In the genomic region with DNA sequence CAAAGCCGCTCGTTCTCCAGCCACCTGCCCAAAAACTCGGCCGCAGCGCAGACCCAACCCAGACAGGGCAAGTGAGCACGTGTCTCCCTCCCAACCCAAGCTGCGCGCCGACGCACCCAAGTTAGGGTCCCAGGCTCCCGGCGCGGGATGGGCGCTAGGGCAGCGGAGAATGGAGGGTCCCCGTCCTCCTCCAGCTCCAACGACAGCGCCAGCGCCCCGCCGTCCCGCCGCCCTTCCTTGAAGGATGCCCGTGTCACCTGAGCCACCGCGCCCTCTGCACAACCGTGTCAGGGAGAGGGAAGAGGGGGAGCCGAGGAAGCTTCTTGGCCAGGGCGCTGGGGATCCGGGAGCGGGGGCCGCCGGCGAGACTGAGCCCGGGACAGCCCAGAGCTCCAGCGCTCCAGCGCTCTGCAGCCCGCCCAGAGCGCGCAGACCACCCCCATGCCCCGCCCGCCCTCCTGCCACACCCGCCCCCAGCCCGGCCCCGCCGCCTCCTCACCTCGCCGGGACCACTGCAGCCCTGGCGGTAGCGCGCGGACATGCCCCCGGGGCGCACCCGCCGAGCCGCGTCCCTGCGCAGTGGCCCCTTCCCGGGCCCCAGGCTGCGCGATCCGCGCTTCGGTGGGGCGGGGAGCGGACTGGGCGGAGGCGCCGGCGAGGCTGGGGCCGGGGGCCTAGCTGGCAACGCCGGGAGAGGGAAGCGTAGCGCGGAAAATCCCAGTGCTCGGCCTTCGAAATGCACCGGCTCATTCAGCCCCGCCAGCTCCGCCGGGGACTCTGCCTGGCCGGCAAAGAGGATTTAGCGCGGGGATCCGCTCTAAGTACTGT, we compare ENCODE assay signal across 8 cellular contexts. TPM values are rescaled to one million over a fixed set of nuclear protein-coding genes. Genes with fewer than 3 reads are reported as not detected.
DNase-seq lines count a peak whose midpoint lies in the region; ATAC-seq and TF ChIP-seq lines count a peak whose summit lies in the region.

A gene with protein sequence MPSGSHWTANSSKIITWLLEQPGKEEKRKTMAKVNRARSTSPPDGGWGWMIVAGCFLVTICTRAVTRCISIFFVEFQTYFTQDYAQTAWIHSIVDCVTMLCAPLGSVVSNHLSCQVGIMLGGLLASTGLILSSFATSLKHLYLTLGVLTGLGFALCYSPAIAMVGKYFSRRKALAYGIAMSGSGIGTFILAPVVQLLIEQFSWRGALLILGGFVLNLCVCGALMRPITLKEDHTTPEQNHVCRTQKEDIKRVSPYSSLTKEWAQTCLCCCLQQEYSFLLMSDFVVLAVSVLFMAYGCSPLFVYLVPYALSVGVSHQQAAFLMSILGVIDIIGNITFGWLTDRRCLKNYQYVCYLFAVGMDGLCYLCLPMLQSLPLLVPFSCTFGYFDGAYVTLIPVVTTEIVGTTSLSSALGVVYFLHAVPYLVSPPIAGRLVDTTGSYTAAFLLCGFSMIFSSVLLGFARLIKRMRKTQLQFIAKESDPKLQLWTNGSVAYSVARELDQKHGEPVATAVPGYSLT (minus strand): TSS at position 410 of the 828 bp plus-strand sequence. CDS start 73,016 bp downstream, outside the sequence.

- peaks cover 21% of the 10 kb centered on the region for H3K27me3 Mint-ChIP-seq in WTC11 (ENCODE audit: low read depth)
- H3K27me3 Mint-ChIP-seq in T-helper 2 cell treated with Interferon-gamma antibody and Interleukin-4, amounts not matched to agents 5 μg/mL and 100 μg/mL, for 36 hours (ENCODE audit: low read depth): peaks cover 76% of the 10 kb centered on the region
- H3K27me3 Mint-ChIP-seq in activated CD8-positive, alpha-beta memory T cell treated with anti-CD3 and anti-CD28 coated beads, Interleukin-2, amount 10 ng/mL, durations not matched to agents 7 days and 5 days: peaks cover 76% of the 10 kb centered on the region

- H3K27ac ChIP-seq in right atrium auricular region (peak within 1 kb of the TSS; percentile 70 to 80), sigmoid colon (peak within 1 kb of the TSS in 1 of 4 donors; percentile 44)

- H3K4me1 ChIP-seq in right atrium auricular region (peaks cover 0 to 4% of the 10 kb centered on the region in 2 donors), sigmoid colon (peaks cover 0 to 15% (median 12%) of the 10 kb centered on the region in 4 donors)

- DNase-seq in GM10248 (ENCODE audit: extremely low spot score) (peak; percentile 24), WTC11 (ENCODE audit: low spot score) (peak; percentile 78), right atrium auricular region (ENCODE audit: low spot score) (no peak), sigmoid colon (no peak), cerebellum (ENCODE audit: low spot score) (no peak)
- DNase-seq in T-helper 2 cell treated with Interferon-gamma antibody and Interleukin-4, amounts not matched to agents 5 μg/mL and 100 μg/mL, for 36 hours (ENCODE audit: low spot score): no peak
- DNase-seq in activated CD8-positive, alpha-beta memory T cell treated with anti-CD3 and anti-CD28 coated beads, Interleukin-2, amount 10 ng/mL, durations not matched to agents 7 days and 5 days: no peak

- intact Hi-C loops in sigmoid colon (cut with DNase I): no loop called here

- H3K9me3 Mint-ChIP-seq in WTC11: no peaks in the 10 kb centered on the region
- H3K9me3 Mint-ChIP-seq in T-helper 2 cell treated with Interferon-gamma antibody and Interleukin-4, amounts not matched to agents 5 μg/mL and 100 μg/mL, for 36 hours: no peaks in the 10 kb centered on the region
- no peaks in the 10 kb centered on the region for H3K9me3 Mint-ChIP-seq in activated CD8-positive, alpha-beta memory T cell treated with anti-CD3 and anti-CD28 coated beads, Interleukin-2, amount 10 ng/mL, durations not matched to agents 7 days and 5 days (ENCODE audit: low read depth)

- peaks cover 4% of the 10 kb centered on the region; the same call in 1 of the 2 replicates for H3K36me3 Mint-ChIP-seq in WTC11
- H3K36me3 Mint-ChIP-seq in T-helper 2 cell treated with Interferon-gamma antibody and Interleukin-4, amounts not matched to agents 5 μg/mL and 100 μg/mL, for 36 hours (ENCODE audit: low read depth): no peaks in the 10 kb centered on the region
- peaks cover 1% of the 10 kb centered on the region for H3K36me3 Mint-ChIP-seq in activated CD8-positive, alpha-beta memory T cell treated with anti-CD3 and anti-CD28 coated beads, Interleukin-2, amount 10 ng/mL, durations not matched to agents 7 days and 5 days

- H3K27ac Mint-ChIP-seq in WTC11: peak within 1 kb of the TSS; percentile 99
- no peak within 1 kb of the TSS for H3K27ac Mint-ChIP-seq in T-helper 2 cell treated with Interferon-gamma antibody and Interleukin-4, amounts not matched to agents 5 μg/mL and 100 μg/mL, for 36 hours
- H3K27ac Mint-ChIP-seq in activated CD8-positive, alpha-beta memory T cell treated with anti-CD3 and anti-CD28 coated beads, Interleukin-2, amount 10 ng/mL, durations not matched to agents 7 days and 5 days: no peak within 1 kb of the TSS

- WGBS in sigmoid colon, 2 donors: 2 to 3% methylated on average over 87 of the region's 87 CpGs

- peaks cover 52% of the 10 kb centered on the region for H3K4me1 Mint-ChIP-seq in WTC11
- peaks cover 2% of the 10 kb centered on the region for H3K4me1 Mint-ChIP-seq in T-helper 2 cell treated with Interferon-gamma antibody and Interleukin-4, amounts not matched to agents 5 μg/mL and 100 μg/mL, for 36 hours (ENCODE audit: low read depth)
- peaks cover 11% of the 10 kb centered on the region for H3K4me1 Mint-ChIP-seq in activated CD8-positive, alpha-beta memory T cell treated with anti-CD3 and anti-CD28 coated beads, Interleukin-2, amount 10 ng/mL, durations not matched to agents 7 days and 5 days

- no peak for TF ChIP-seq EP300 in sigmoid colon (IDR thresholded peaks at IDR 0.05)

- H3K36me3 ChIP-seq in right atrium auricular region (no peaks in the 10 kb centered on the region), sigmoid colon (no peaks in the 10 kb centered on the region)

- H3K4me3 ChIP-seq in right atrium auricular region: peak within 1 kb of the TSS; percentile 53 to 68
- peak within 1 kb of the TSS in 3 of 4 donors; percentile 42 to 50 (median 48) for H3K4me3 ChIP-seq in sigmoid colon

- H3K4me3 Mint-ChIP-seq in WTC11: peak within 1 kb of the TSS; percentile 71
- H3K4me3 Mint-ChIP-seq in T-helper 2 cell treated with Interferon-gamma antibody and Interleukin-4, amounts not matched to agents 5 μg/mL and 100 μg/mL, for 36 hours: no peak within 1 kb of the TSS
- no peak within 1 kb of the TSS for H3K4me3 Mint-ChIP-seq in activated CD8-positive, alpha-beta memory T cell treated with anti-CD3 and anti-CD28 coated beads, Interleukin-2, amount 10 ng/mL, durations not matched to agents 7 days and 5 days

- ATAC-seq in WTC11: peak; percentile 75
- ATAC-seq in GM21619 (IDR thresholded peaks at IDR 0.05; ENCODE audit: unreplicated experiment): no peak
- ATAC-seq in activated CD8-positive, alpha-beta memory T cell treated with anti-CD3 and anti-CD28 coated beads, Interleukin-2, amount 10 ng/mL, durations not matched to agents 7 days and 5 days: no peak

- H3K27me3 ChIP-seq in right atrium auricular region: no peaks in the 10 kb centered on the region
- H3K27me3 ChIP-seq in sigmoid colon: peaks cover 15 to 57% (median 36%) of the 10 kb centered on the region in 3 donors

- CTCF ChIA-PET in GM10248 (lab: Yijun Ruan, JAX) (interaction anchor here (1.2 to 1.4 kb wide), 4 partner anchors 12 to 78 kb away, joined by 3 read pairs; no protein-coding TSS in a partner anchor), WTC11 (lab: Charles Lee) (interaction anchor here (0.6 to 3.6 kb wide), 18 partner anchors 10 to 807 kb away, joined by 3 to 16 read pairs (median 4); a partner anchor contains a TSS)
- CTCF ChIA-PET in activated CD8-positive, alpha-beta memory T cell treated with anti-CD3 and anti-CD28 coated beads, Interleukin-2, amount 10 ng/mL, durations not matched to agents 7 days and 5 days (lab: Charles Lee): no interaction called here

- POLR2A ChIA-PET in GM10248 (lab: Yijun Ruan, JAX) (interaction anchor here (0.7 kb wide), 1 partner anchor 10 kb away, joined by 7 read pairs; no protein-coding TSS in a partner anchor), WTC11 (lab: Charles Lee) (interaction anchor here (0.6 to 2.1 kb wide), 5 partner anchors 23 to 1405 kb away, joined by 3 to 10 read pairs (median 3); no protein-coding TSS in a partner anchor)

- TF ChIP-seq POLR2A in sigmoid colon (IDR thresholded peaks at IDR 0.05): no peak

- no peaks in the 10 kb centered on the region for H3K9me3 ChIP-seq in right atrium auricular region
- H3K9me3 ChIP-seq in sigmoid colon: no peaks in the 10 kb centered on the region

- TF ChIP-seq CTCF in GM10248 (IDR thresholded peaks at IDR 0.05; ENCODE audit: control extremely low read depth, extremely low read depth, low read depth, missing control alignments): no peak
- TF ChIP-seq CTCF in WTC11 (IDR thresholded peaks at IDR 0.05): no peak
- peak in 1 of 2 donors; percentile 33 for TF ChIP-seq CTCF in right atrium auricular region (IDR thresholded peaks at IDR 0.05)
- no peak for TF ChIP-seq CTCF in sigmoid colon (IDR thresholded peaks at IDR 0.05)

TF ChIP-seq in WTC11, 78 proteins besides CTCF, POLR2A, EP300 and RAD21 (continues in another document):
- TF ChIP-seq, protein P1, sequence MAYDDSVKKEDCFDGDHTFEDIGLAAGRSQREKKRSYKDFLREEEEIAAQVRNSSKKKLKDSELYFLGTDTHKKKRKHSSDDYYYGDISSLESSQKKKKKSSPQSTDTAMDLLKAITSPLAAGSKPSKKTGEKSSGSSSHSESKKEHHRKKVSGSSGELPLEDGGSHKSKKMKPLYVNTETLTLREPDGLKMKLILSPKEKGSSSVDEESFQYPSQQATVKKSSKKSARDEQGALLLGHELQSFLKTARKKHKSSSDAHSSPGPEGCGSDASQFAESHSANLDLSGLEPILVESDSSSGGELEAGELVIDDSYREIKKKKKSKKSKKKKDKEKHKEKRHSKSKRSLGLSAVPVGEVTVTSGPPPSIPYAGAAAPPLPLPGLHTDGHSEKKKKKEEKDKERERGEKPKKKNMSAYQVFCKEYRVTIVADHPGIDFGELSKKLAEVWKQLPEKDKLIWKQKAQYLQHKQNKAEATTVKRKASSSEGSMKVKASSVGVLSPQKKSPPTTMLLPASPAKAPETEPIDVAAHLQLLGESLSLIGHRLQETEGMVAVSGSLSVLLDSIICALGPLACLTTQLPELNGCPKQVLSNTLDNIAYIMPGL (CRISPR knock-in tag; IDR thresholded peaks at IDR 0.05): peak; percentile 82

RNA-seq across cellular contexts. Expression of the gene that starts here (rescaled TPM):
- total RNA-seq in WTC11 (2021) (8.0 to 10.9 TPM (median 8.3 TPM) in 3 replicates), right atrium auricular region (10 to 100 TPM in 1 of 2 donors, 1 to 10 TPM in 1; 6.0 to 10.0 TPM), sigmoid colon (1 to 10 TPM; 1.1 to 3.9 (median 2.2) TPM), cerebellum (2.4 TPM)
- under 1 TPM in 2 of 3 donors, not detected in 1; 0.13 to 0.23 TPM for polyA plus RNA-seq in sigmoid colon
- not detected for total RNA-seq in activated CD8-positive, alpha-beta memory T cell treated with anti-CD3 and anti-CD28 coated beads, Interleukin-2, amount 10 ng/mL, durations not matched to agents 7 days and 5 days

Comparison
In these comparisons a context has a peak if more than half of its experiments do, and no peak if none do; other contexts are left out.
1. DNase-seq: peak in GM10248 (single experiment) and WTC11 (single experiment); none in right atrium auricular region (single experiment), sigmoid colon (single experiment), cerebellum (single experiment), T-helper 2 cell treated with Interferon-gamma antibody and Interleukin-4, amounts not matched to agents 5 μg/mL and 100 μg/mL, for 36 hours (single experiment) and activated CD8-positive, alpha-beta memory T cell treated with anti-CD3 and anti-CD28 coated beads, Interleukin-2, amount 10 ng/mL, durations not matched to agents 7 days and 5 days (single experiment).